In genomic region chr7:127374181-127374580, GRCh38 we compare ENCODE assay signal across 30 cellular contexts.
"Had no signal": no experiment of that assay in that cellular context is flagged by ENCODE, and none has a peak within 500 bp of the region (broad histone marks: within the 10 kb centered on the region; RNA-seq: fewer than 3 reads in every experiment).

No MANE protein-coding gene starts in this region.

- H3K27ac Mint-ChIP-seq: activated CD8-positive, alpha-beta T cell treated with anti-CD3 and anti-CD28 coated beads for 36 hours; activated naive CD4-positive, alpha-beta T cell treated with anti-CD3 and anti-CD28 coated beads, Interleukin-2, amount 50 U/mL, for 24 hours; activated naive CD8-positive, alpha-beta T cell treated with anti-CD3 and anti-CD28 coated beads, Interleukin-2, amount 10 ng/mL, durations not matched to agents 7 days and 5 days; activated T-helper 2 cell treated with anti-CD3 and anti-CD28 coated beads, Interferon-gamma antibody, Interleukin-2, Interleukin-4, amounts not matched to agents 10 μg/mL and 5 μg/mL and 100 μg/mL, durations not matched to agents 14 hours and 24 hours and 36 hours had no signal

- H3K9me3 ChIP-seq: ascending aorta, SJCRH30 had no signal

- H3K9me3 Mint-ChIP-seq: activated CD8-positive, alpha-beta T cell treated with anti-CD3 and anti-CD28 coated beads for 36 hours; activated naive CD4-positive, alpha-beta T cell treated with anti-CD3 and anti-CD28 coated beads, Interleukin-2, amount 50 U/mL, for 24 hours; activated naive CD8-positive, alpha-beta T cell treated with anti-CD3 and anti-CD28 coated beads, Interleukin-2, amount 10 ng/mL, durations not matched to agents 7 days and 5 days; activated T-helper 2 cell treated with anti-CD3 and anti-CD28 coated beads, Interferon-gamma antibody, Interleukin-2, Interleukin-4, amounts not matched to agents 10 μg/mL and 5 μg/mL and 100 μg/mL, durations not matched to agents 14 hours and 24 hours and 36 hours had no signal

- H3K27me3 ChIP-seq: ascending aorta, SJCRH30 had no signal

- H3K4me1 ChIP-seq: ascending aorta had no signal

- H3K27ac ChIP-seq: ascending aorta, SJCRH30, SK-N-MC, WERI-Rb-1 had no signal

- H3K4me3 Mint-ChIP-seq: activated CD8-positive, alpha-beta T cell treated with anti-CD3 and anti-CD28 coated beads for 36 hours; activated naive CD4-positive, alpha-beta T cell treated with anti-CD3 and anti-CD28 coated beads, Interleukin-2, amount 50 U/mL, for 24 hours; activated naive CD8-positive, alpha-beta T cell treated with anti-CD3 and anti-CD28 coated beads, Interleukin-2, amount 10 ng/mL, durations not matched to agents 7 days and 5 days had no signal

- H3K27me3 Mint-ChIP-seq: activated CD8-positive, alpha-beta T cell treated with anti-CD3 and anti-CD28 coated beads for 36 hours; activated naive CD4-positive, alpha-beta T cell treated with anti-CD3 and anti-CD28 coated beads, Interleukin-2, amount 50 U/mL, for 24 hours; activated naive CD8-positive, alpha-beta T cell treated with anti-CD3 and anti-CD28 coated beads, Interleukin-2, amount 10 ng/mL, durations not matched to agents 7 days and 5 days had no signal

- ATAC-seq: activated CD8-positive, alpha-beta T cell treated with anti-CD3 and anti-CD28 coated beads for 36 hours had no signal

- DNase-seq: activated CD4-positive, alpha-beta T cell treated with anti-CD3 and anti-CD28 coated beads for 1 hour; activated CD4-positive, alpha-beta T cell treated with anti-CD3 and anti-CD28 coated beads for 48 hours; activated CD4-positive, alpha-beta T cell treated with anti-CD3 and anti-CD28 coated beads, Interleukin-2, amount 50 U/mL, for 4 hours; activated CD4-positive, CD25-positive, alpha-beta regulatory T cell; activated CD8-positive, alpha-beta T cell treated with anti-CD3 and anti-CD28 coated beads for 36 hours; activated gamma-delta T cell; activated naive CD4-positive, alpha-beta T cell treated with Interleukin-2 at 50 U/mL for 16 hours; activated naive CD8-positive, alpha-beta T cell treated with anti-CD3 and anti-CD28 coated beads, Interleukin-2, amount 10 ng/mL, durations not matched to agents 7 days and 5 days; activated T-cell treated with anti-CD3 and anti-CD28 coated beads, Interleukin-2, amount 50 U/mL, for 1 hour; amygdala; MM.1S; MV-4-11; NCI-H1092; NCI-H146; NCI-H187; NCI-H2029 treated with DMSO at 0.1 percent for 48 hours; NCI-H2107; NCI-H2171; NCI-H510A; NCI-H526; NCI-H748 treated with DMSO at 0.1 percent for 48 hours; NK-92 treated with Interleukin-12 subunit alpha and Interleukin-12 subunit beta, amount 100 ng/mL, for 24 hours; Right ventricle myocardium superior; SJCRH30; T1000; WERI-Rb-1 had no signal

- H3K4me3 ChIP-seq: ascending aorta, SJCRH30, SK-N-MC had no signal
